In genomic region chr11:92099183-92099582, GRCh38 we compare ENCODE assay signal across 3 cellular contexts.
"Had no signal": no experiment of that assay in that cellular context is flagged by ENCODE, and none has a peak within 500 bp of the region (broad histone marks: within the 10 kb centered on the region; RNA-seq: fewer than 3 reads in every experiment).

No MANE protein-coding gene starts in this region.

- H3K4me3 ChIP-seq: GM12878 had no signal

- DNase-seq: GDM1, GF-D8 had no signal

- ATAC-seq: GM12878 had no signal
